ENCODE assay signal across 11 cellular contexts in the genomic region with DNA sequence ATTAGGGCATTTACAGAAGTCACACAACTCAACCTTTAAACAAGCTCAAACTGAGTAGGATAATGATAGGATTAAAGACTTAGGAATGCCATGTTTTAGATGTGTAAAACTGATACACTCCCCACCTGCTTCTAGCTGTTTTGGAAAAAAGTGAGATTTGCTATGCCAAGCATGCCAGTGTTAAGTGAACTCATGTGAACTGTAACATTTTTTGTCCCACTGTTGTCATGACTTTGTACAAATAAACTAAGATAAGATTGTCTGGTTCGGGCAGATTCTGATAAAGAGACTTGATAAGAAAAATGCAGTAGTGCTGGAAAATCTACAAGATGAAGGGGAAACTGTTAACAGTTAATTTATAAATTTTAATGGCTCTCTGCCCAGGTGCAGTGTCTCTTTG.
DNase-seq lines count a peak whose midpoint lies in the region; ATAC-seq, FAIRE-seq and TF ChIP-seq lines count a peak whose summit lies in the region.
"Had no signal": no experiment of that assay in that cellular context is flagged by ENCODE, and none has a peak within 500 bp of the region (broad histone marks: within the 10 kb centered on the region; RNA-seq: fewer than 3 reads in every experiment).

No MANE protein-coding gene starts in this region.

- H3K36me3 ChIP-seq in RWPE2 (ENCODE audit: low read depth) (no peaks in the 10 kb centered on the region; the same call in 1 of the 2 replicates), skeletal muscle satellite cell (ENCODE audit: insufficient read depth, low read length) (peaks cover 5% of the 10 kb centered on the region)

- no peak overlapping the region for H3K4me3 ChIP-seq in RWPE2 (ENCODE audit: severe bottlenecking)
- no peak overlapping the region for H3K4me3 ChIP-seq in fibroblast of villous mesenchyme (ENCODE audit: low read depth, low read length)
- peak overlapping the region; percentile 39 for H3K4me3 ChIP-seq in skeletal muscle satellite cell (ENCODE audit: low read length)

- peak overlapping the region; percentile 17 for H3K27ac ChIP-seq in RWPE2 (ENCODE audit: poor library complexity, severe bottlenecking)
- H3K27ac ChIP-seq: 22Rv1 had no signal

- no peak for ATAC-seq in RWPE2 (ENCODE audit: low read depth)

- peaks cover 17% of the 10 kb centered on the region for H3K4me1 ChIP-seq in RWPE2 (ENCODE audit: insufficient read depth, poor library complexity, severe bottlenecking)
- H3K4me1 ChIP-seq in skeletal muscle satellite cell (ENCODE audit: control insufficient read depth, insufficient read depth, low read length): peaks cover 34% of the 10 kb centered on the region

- H3K9me3 ChIP-seq in RWPE2 (ENCODE audit: severe bottlenecking) (no peaks in the 10 kb centered on the region), skeletal muscle satellite cell (replicated peaks; ENCODE audit: low read length) (no peaks in the 10 kb centered on the region)

- DNase-seq in NCI-H1105 treated with DMSO at 0.1 percent for 48 hours (lab: John Stamatoyannopoulos, UW) (peak; percentile 48), NCI-H1105 (lab: John Stamatoyannopoulos, UW) (no peak), RWPE2 (ENCODE audit: low spot score) (no peak), fibroblast of villous mesenchyme (ENCODE audit: low read depth) (peak; percentile 60), dedifferentiated amniotic fluid mesenchymal stem cell (ENCODE audit: extremely low spot score) (no peak), DMS153 treated with DMSO at 0.1 percent for 48 hours (lab: John Stamatoyannopoulos, UW; ENCODE audit: unreplicated experiment) (no peak), GM19239 (ENCODE audit: insufficient read length, low spot score) (no peak)
- DNase-seq: activated gamma-delta T cell, NCI-H524 treated with DMSO at 0.1 percent for 48 hours had no signal

- no peak for TF ChIP-seq CTCF in RWPE2 (IDR thresholded peaks at IDR 0.05; ENCODE audit: poor library complexity, severe bottlenecking)
- TF ChIP-seq CTCF in fibroblast of villous mesenchyme (IDR thresholded peaks at IDR 0.05; ENCODE audit: insufficient read depth, low read depth, low read length): no peak

- H3K9ac ChIP-seq in skeletal muscle satellite cell (ENCODE audit: low read depth, low read length): no peak overlapping the region

- peak overlapping the region; percentile 72 for H3K4me2 ChIP-seq in skeletal muscle satellite cell (ENCODE audit: low read length)

- no peak for FAIRE-seq in GM19239 (lab: Jason Lieb, UNC)

- H3K27me3 ChIP-seq in RWPE2 (ENCODE audit: insufficient read depth, poor library complexity, severe bottlenecking) (no peaks in the 10 kb centered on the region), skeletal muscle satellite cell (ENCODE audit: control insufficient read depth, insufficient read depth, low read length) (no peaks in the 10 kb centered on the region)

Comparison
In these comparisons a context has a peak if more than half of its experiments do, and no peak if none do; other contexts are left out.
1. DNase-seq: peak in NCI-H1105 treated with DMSO at 0.1 percent for 48 hours (single experiment) and fibroblast of villous mesenchyme (single experiment); none in NCI-H1105 (single experiment), RWPE2 (single experiment), dedifferentiated amniotic fluid mesenchymal stem cell (single experiment), DMS153 treated with DMSO at 0.1 percent for 48 hours (single experiment) and GM19239 (single experiment).